ENCODE assay signal across 18 cellular contexts in genomic region chr14:104715416-104715815, GRCh38.
"Had no signal": no experiment of that assay in that cellular context is flagged by ENCODE, and none has a peak within 500 bp of the region (broad histone marks: within the 10 kb centered on the region; RNA-seq: fewer than 3 reads in every experiment).

No MANE protein-coding gene starts in this region.

- H3K4me3 ChIP-seq: body of pancreas, hepatocyte, left ventricle myocardium inferior, neural progenitor cell, right atrium auricular region, spleen, upper lobe of right lung had no signal

- H3K27ac ChIP-seq: body of pancreas, hepatocyte, left ventricle myocardium inferior, neural progenitor cell, right atrium auricular region, spleen, upper lobe of right lung had no signal

- H3K79me2 ChIP-seq: hepatocyte had no signal

- H3K27me3 ChIP-seq: body of pancreas, hepatocyte, neural progenitor cell, right atrium auricular region, spleen, upper lobe of right lung had no signal

- ATAC-seq: body of pancreas; naive thymus-derived CD8-positive, alpha-beta T cell; stimulated activated naive CD8-positive, alpha-beta T cell treated with anti-CD3 and anti-CD28 coated beads, Interleukin-15, Interleukin-2, amounts not matched to agents 100 U/mL and 50 U/mL, for 24 hours; upper lobe of right lung had no signal

- H3K4me1 ChIP-seq: body of pancreas, neural progenitor cell, upper lobe of right lung had no signal

- H2AFZ ChIP-seq: hepatocyte, neural progenitor cell had no signal

- H3K9ac ChIP-seq: neural progenitor cell had no signal

- H3K4me2 ChIP-seq: hepatocyte, neural progenitor cell had no signal

- H3K9me3 ChIP-seq: body of pancreas, left ventricle myocardium inferior, right atrium auricular region, spleen, upper lobe of right lung had no signal

- H3K36me3 ChIP-seq: neural progenitor cell had no signal

- DNase-seq: activated B cell treated with CpG ODN at 0.5 μM for 24 hours; activated CD4-positive, alpha-beta memory T cell treated with anti-CD3 and anti-CD28 coated beads, Interleukin-2, amount 10 ng/mL, durations not matched to agents 7 days and 5 days; activated CD4-positive, alpha-beta T cell treated with anti-CD3 and anti-CD28 coated beads for 4 hours; activated gamma-delta T cell treated with Interleukin-2 at 50 U/mL for 16 hours; anterior cingulate cortex; body of pancreas; glutamatergic neuron; kidney glomerular epithelial cell; left ventricle myocardium inferior; naive thymus-derived CD8-positive, alpha-beta T cell; spleen; stimulated activated CD4-positive, alpha-beta T cell treated with anti-CD3 and anti-CD28 coated beads, Interleukin-4, amount 100 ng/mL, for 24 hours; stimulated activated naive CD8-positive, alpha-beta T cell treated with anti-CD3 and anti-CD28 coated beads, Interleukin-15, Interleukin-2, amounts not matched to agents 100 U/mL and 50 U/mL, for 24 hours; T-helper 9 cell; upper lobe of right lung had no signal
